ENCODE assay signal across 11 cellular contexts in the genomic region with DNA sequence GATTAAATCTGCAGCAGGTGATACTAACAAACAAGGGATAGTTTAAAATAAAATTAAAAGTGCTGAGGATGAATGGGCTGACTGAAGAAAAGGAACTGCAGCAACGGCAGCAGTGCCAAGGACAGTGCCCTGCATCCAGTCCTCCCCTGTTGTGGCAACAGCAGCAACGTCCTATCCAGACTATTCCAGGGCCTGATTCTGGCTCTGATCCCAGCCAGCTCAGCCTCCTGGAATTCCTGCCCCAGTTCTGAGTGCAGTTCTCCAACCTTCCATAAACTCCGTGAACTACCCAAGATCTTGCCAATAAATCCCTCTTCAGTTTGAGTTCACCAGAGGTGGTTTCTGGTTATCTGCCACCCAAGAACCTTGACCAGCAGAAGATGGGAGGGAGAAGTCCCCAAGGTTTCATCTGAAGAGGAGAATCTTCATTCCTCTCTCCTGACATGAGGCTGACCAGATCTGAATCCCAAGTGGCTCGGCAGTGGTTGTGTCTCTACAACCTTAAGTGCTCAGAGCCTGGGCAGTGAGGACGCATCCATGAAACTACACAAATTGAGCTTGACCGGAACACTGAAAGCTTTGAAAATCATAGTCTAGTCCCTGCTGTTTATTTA.
DNase-seq lines count a peak whose midpoint lies in the region; ATAC-seq and TF ChIP-seq lines count a peak whose summit lies in the region.
"Had no signal": no experiment of that assay in that cellular context is flagged by ENCODE, and none has a peak within 500 bp of the region (broad histone marks: within the 10 kb centered on the region; RNA-seq: fewer than 3 reads in every experiment).

No MANE protein-coding gene starts in this region.

- ATAC-seq in GM19328 (IDR thresholded peaks at IDR 0.05; ENCODE audit: unreplicated experiment) (no peak), T-cell (replicated peaks in 1 of 4) (no peak)

- H3K27me3 Mint-ChIP-seq in T-cell = peaks cover 0 to 8% of the 10 kb centered on the region in 2 donors

- no peak overlapping the region for H3K4me3 ChIP-seq in rectal smooth muscle tissue (ENCODE audit: low read length)
- no peak overlapping the region for H3K4me3 ChIP-seq in HAP-1
- H3K4me3 ChIP-seq: SK-N-MC had no signal

- H3K27ac Mint-ChIP-seq in T-cell = no peak overlapping the region
- H3K27ac Mint-ChIP-seq: activated naive CD4-positive, alpha-beta T cell treated with anti-CD3 and anti-CD28 coated beads, Interleukin-2, amount 50 U/mL, for 24 hours had no signal

- no peaks in the 10 kb centered on the region for H3K36me3 ChIP-seq in rectal smooth muscle tissue (ENCODE audit: control insufficient read depth, insufficient read depth, low read length)
- no peaks in the 10 kb centered on the region for H3K36me3 ChIP-seq in HAP-1 (replicated peaks)

- CTCF ChIA-PET in T-cell (lab: Charles Lee) = interaction anchor here (0.5 to 4.3 kb wide), 4 partner anchors 11 to 160 kb away, joined by 3 to 25 read pairs (median 4); no protein-coding TSS in a partner anchor

- no peaks in the 10 kb centered on the region for H3K36me3 Mint-ChIP-seq in T-cell
- H3K36me3 Mint-ChIP-seq: activated naive CD4-positive, alpha-beta T cell treated with anti-CD3 and anti-CD28 coated beads, Interleukin-2, amount 50 U/mL, for 24 hours had no signal

- H3K4me3 Mint-ChIP-seq in T-cell = no peak overlapping the region
- H3K4me3 Mint-ChIP-seq: activated naive CD4-positive, alpha-beta T cell treated with anti-CD3 and anti-CD28 coated beads, Interleukin-2, amount 50 U/mL, for 24 hours had no signal

- no peaks in the 10 kb centered on the region for H3K9me3 Mint-ChIP-seq in T-cell
- H3K9me3 Mint-ChIP-seq: activated naive CD4-positive, alpha-beta T cell treated with anti-CD3 and anti-CD28 coated beads, Interleukin-2, amount 50 U/mL, for 24 hours had no signal

- POLR2A ChIA-PET in T-cell (lab: Charles Lee) = no interaction called here

- H3K4me1 ChIP-seq in rectal smooth muscle tissue (ENCODE audit: control insufficient read depth, insufficient read depth, low read length) = peaks cover 72% of the 10 kb centered on the region
- H3K4me1 ChIP-seq in HAP-1 = no peaks in the 10 kb centered on the region

- DNase-seq in Caki2 (ENCODE audit: low read depth) = peak; percentile 58
- DNase-seq in cardiac septum (ENCODE audit: low spot score) = peak; percentile 89
- no peak for DNase-seq in GM13976 (ENCODE audit: low spot score)
- DNase-seq in HAP-1 (ENCODE audit: low spot score in 2 of 2) = no peak
- DNase-seq in T-cell = no peak

- in situ Hi-C loops in Caki2 (cut with HindIII; ENCODE audit: low pct_unique_long_range_greater_than_20kb, low sequenced_read_pairs) (no loop called here), GM13976 (cut with MboI; ENCODE audit: low sequenced_read_pairs, unreplicated experiment) (no loop called here), HAP-1 (cut with MboI; ENCODE audit: low sequenced_read_pairs) (no loop called here)

- intact Hi-C loops in cardiac septum (cut with DNase I) = loop anchor here (2.0 kb wide), 2 partner anchors 39 to 115 kb away; a partner anchor contains a TSS

- H3K27ac ChIP-seq in angular gyrus (ENCODE audit: low read depth, low read length) (peak overlapping the region; percentile 89), rectal smooth muscle tissue (ENCODE audit: low read depth, low read length) (peak overlapping the region; percentile 92)
- H3K27ac ChIP-seq: parathyroid adenoma, SK-N-MC had no signal

- H3K4me1 Mint-ChIP-seq in T-cell = peaks cover 0 to 7% (median 6%) of the 10 kb centered on the region in 3 donors
- H3K4me1 Mint-ChIP-seq: activated naive CD4-positive, alpha-beta T cell treated with anti-CD3 and anti-CD28 coated beads, Interleukin-2, amount 50 U/mL, for 24 hours had no signal

- no peaks in the 10 kb centered on the region for H3K27me3 ChIP-seq in rectal smooth muscle tissue (ENCODE audit: control insufficient read depth, insufficient read depth, low read length)
- H3K27me3 ChIP-seq in HAP-1 (ENCODE audit: low read depth) = no peaks in the 10 kb centered on the region

- H3K9ac ChIP-seq in rectal smooth muscle tissue (ENCODE audit: low read length) = no peak overlapping the region
- H3K9ac ChIP-seq: parathyroid adenoma had no signal

- no peak for TF ChIP-seq CTCF in GM13976 (IDR thresholded peaks at IDR 0.05; ENCODE audit: borderline replicate concordance, control extremely low read depth, extremely low read depth, insufficient read depth, missing control alignments)

- no peaks in the 10 kb centered on the region for H3K9me3 ChIP-seq in HAP-1

Comparison
In these comparisons a context has a peak if more than half of its experiments do, and no peak if none do; other contexts are left out.
1. DNase-seq: peak in Caki2 (single experiment) and cardiac septum (single experiment); none in GM13976 (single experiment), HAP-1 (0 of 2) and T-cell (0 of 34).